Comparison of ENCODE assay signal across 10 cellular contexts in genomic region chr4:16140520-16141249, GRCh38. TPM values are rescaled to one million over a fixed set of nuclear protein-coding genes. Genes with fewer than 3 reads are reported as not detected.
DNase-seq lines count a peak whose midpoint lies in the region; ATAC-seq and TF ChIP-seq lines count a peak whose summit lies in the region.
"Had no signal": no experiment of that assay in that cellular context is flagged by ENCODE, and none has a peak within 500 bp of the region (broad histone marks: within the 10 kb centered on the region; RNA-seq: fewer than 3 reads in every experiment).

No MANE protein-coding gene starts in this region.

- no peak overlapping the region for H3K4me3 ChIP-seq in epithelial cell of proximal tubule (ENCODE audit: low read depth, low read length)
- H3K4me3 ChIP-seq: suprapubic skin had no signal

- no peak for ATAC-seq in HG02981 (IDR thresholded peaks at IDR 0.05; ENCODE audit: unreplicated experiment)
- ATAC-seq: effector memory CD8-positive, alpha-beta T cell had no signal

- TF ChIP-seq CTCF in epithelial cell of proximal tubule (conservative IDR thresholded peaks at IDR 0.05; ENCODE audit: low read depth, low read length): no peak

- DNase-seq in EH (ENCODE audit: low read depth): peak; percentile 76
- peak; percentile 10 for DNase-seq in OCI-M1 (lab: John Stamatoyannopoulos, UW)
- peak; percentile 100 for DNase-seq in epithelial cell of proximal tubule (ENCODE audit: low read depth)
- DNase-seq in renal cortical epithelial cell (ENCODE audit: low read depth): peak; percentile 100
- DNase-seq in stimulated activated CD4-positive, alpha-beta T cell treated with anti-CD3 and anti-CD28 coated beads, Interleukin-4, amount 100 ng/mL, for 4 hours: no peak
- no peak for DNase-seq in T-helper 9 cell
- no peak for DNase-seq in T-helper 1 cell
- DNase-seq: effector memory CD8-positive, alpha-beta T cell had no signal

RNA-seq across cellular contexts. Expression of gene PROM1, which starts 56.9 kb away (rescaled TPM):
- total RNA-seq in epithelial cell of proximal tubule: 41.9 and 69.6 TPM in 2 replicates
- total RNA-seq in renal cortical epithelial cell: 61.6 and 98.4 TPM in 2 replicates

Comparison
In these comparisons a context has a peak if more than half of its experiments do, and no peak if none do; other contexts are left out.
1. DNase-seq: peak in EH (single experiment), OCI-M1 (single experiment), epithelial cell of proximal tubule (single experiment) and renal cortical epithelial cell (single experiment); none in stimulated activated CD4-positive, alpha-beta T cell treated with anti-CD3 and anti-CD28 coated beads, Interleukin-4, amount 100 ng/mL, for 4 hours (0 of 2), T-helper 9 cell (single experiment) and T-helper 1 cell (0 of 5).